ENCODE assay signal across 28 cellular contexts in genomic region chr2:79640001-79640400, GRCh38.
DNase-seq lines count a peak whose midpoint lies in the region; ATAC-seq and TF ChIP-seq lines count a peak whose summit lies in the region.
"Had no signal": no experiment of that assay in that cellular context is flagged by ENCODE, and none has a peak within 500 bp of the region (broad histone marks: within the 10 kb centered on the region; RNA-seq: fewer than 3 reads in every experiment).

No MANE protein-coding gene starts in this region.

- H3K79me1 ChIP-seq in H9 (ENCODE audit: insufficient read depth, low read depth, low read length, poor library complexity, severe bottlenecking) = no peaks in the 10 kb centered on the region
- no peaks in the 10 kb centered on the region for H3K79me1 ChIP-seq in mesendoderm (ENCODE audit: low read length)

- H3K4me2 ChIP-seq in H9 (ENCODE audit: insufficient read depth, insufficient read length, low read length) (peak overlapping the region; percentile 35), mesendoderm (ENCODE audit: low read length) (no peak overlapping the region)
- H3K4me2 ChIP-seq: PC-9 had no signal

- H3K36me3 Mint-ChIP-seq in H9 (ENCODE audit: insufficient read depth in 1 of 3, low read depth in 3 of 3) (peaks cover 0 to under 1% (median 0%) of the 10 kb centered on the region in 3 experiments; a peak in 1 of 7 replicates), glutamatergic neuron (ENCODE audit: unreplicated experiment) (no peaks in the 10 kb centered on the region)
- H3K36me3 Mint-ChIP-seq: CD14-positive monocyte; CD8-positive, alpha-beta memory T cell had no signal

- H3K4me3 Mint-ChIP-seq in H9 (peak overlapping the region; percentile 4 to 51; a peak in 3 of 5 replicates), glutamatergic neuron (ENCODE audit: unreplicated experiment) (no peak overlapping the region)
- H3K4me3 Mint-ChIP-seq: CD14-positive monocyte; CD8-positive, alpha-beta memory T cell had no signal

- H3K27ac ChIP-seq in H9 (ENCODE audit: insufficient read length, low read depth, low read length) (peak overlapping the region; percentile 3), mesendoderm (ENCODE audit: low read depth, low read length) (no peak overlapping the region), A673 (ENCODE audit: low read depth, low read length, poor library complexity, severe bottlenecking) (no peak overlapping the region)
- H3K27ac ChIP-seq: PC-9, SJCRH30 had no signal

- TF ChIP-seq CTCF in H9 (conservative IDR thresholded peaks at IDR 0.05) (no peak), glutamatergic neuron (IDR thresholded peaks at IDR 0.05; ENCODE audit: partially characterized antibody, unreplicated experiment) (no peak), A673 (conservative IDR thresholded peaks at IDR 0.05; ENCODE audit: low read depth, low read length) (no peak)

- no peak overlapping the region for H3T11ph ChIP-seq in H9 (ENCODE audit: low read length)

- no peak overlapping the region for H3K4me3 ChIP-seq in NT2/D1 (ENCODE audit: insufficient read length, low read depth)
- H3K4me3 ChIP-seq in mesendoderm (ENCODE audit: low read length) = no peak overlapping the region
- no peak overlapping the region for H3K4me3 ChIP-seq in A673 (ENCODE audit: low read depth, low read length, poor library complexity, severe bottlenecking)
- H3K4me3 ChIP-seq: MG63, PC-9, SJCRH30 had no signal

- H3K14ac ChIP-seq in H9 (ENCODE audit: insufficient read depth, low read length) = no peak overlapping the region

- no peak overlapping the region for H4K91ac ChIP-seq in H9 (ENCODE audit: insufficient read length, low read depth, low read length)

- CTCF ChIA-PET in A673 (lab: Charles Lee) = no interaction called here

- no peak overlapping the region for H2BK20ac ChIP-seq in H9 (ENCODE audit: low read depth, low read length, poor library complexity, severe bottlenecking)

- no peaks in the 10 kb centered on the region for H3K79me2 ChIP-seq in H9 (ENCODE audit: insufficient read depth, low read length)
- H3K79me2 ChIP-seq in mesendoderm (ENCODE audit: control insufficient read depth, insufficient read depth, low read length) = no peaks in the 10 kb centered on the region

- H3K18ac ChIP-seq in H9 (ENCODE audit: insufficient read length, low read depth, low read length) = no peak overlapping the region
- no peak overlapping the region for H3K18ac ChIP-seq in mesendoderm (ENCODE audit: low read length)

- ATAC-seq in GM18517 (IDR thresholded peaks at IDR 0.05; ENCODE audit: unreplicated experiment) (no peak), HG02642 (IDR thresholded peaks at IDR 0.05; ENCODE audit: poor library complexity, unreplicated experiment) (no peak)
- ATAC-seq: Right ventricle myocardium inferior, SK-N-SH treated with all-trans-retinoic acid at 6 μM for 48 hours had no signal

- no peak overlapping the region for H3K4ac ChIP-seq in H9 (ENCODE audit: low read depth, low read length)
- no peak overlapping the region for H3K4ac ChIP-seq in mesendoderm (ENCODE audit: low read depth, low read length)

- H3K4me1 Mint-ChIP-seq in H9 (peaks cover 27 to 28% of the 10 kb centered on the region in 2 experiments), glutamatergic neuron (ENCODE audit: low read depth, unreplicated experiment) (peaks cover 5% of the 10 kb centered on the region)
- H3K4me1 Mint-ChIP-seq: CD14-positive monocyte; CD8-positive, alpha-beta memory T cell had no signal

- intact Hi-C loops in A673 (cut with micrococcal nuclease; ENCODE audit: unreplicated experiment) = no loop called here

- H3K27me3 ChIP-seq in H9 (ENCODE audit: insufficient read depth, low read length) (no peaks in the 10 kb centered on the region), NT2/D1 (ENCODE audit: insufficient read depth, insufficient read length) (no peaks in the 10 kb centered on the region), mesendoderm (ENCODE audit: insufficient read depth, low read length, poor library complexity) (no peaks in the 10 kb centered on the region), A673 (replicated peaks; ENCODE audit: insufficient read depth, low read depth, low read length, poor library complexity) (no peaks in the 10 kb centered on the region)
- H3K27me3 ChIP-seq: BE2C, MG63 had no signal

- H2BK120ac ChIP-seq in H9 (ENCODE audit: low read depth, low read length, poor library complexity, severe bottlenecking) = no peak overlapping the region
- no peak overlapping the region for H2BK120ac ChIP-seq in mesendoderm (ENCODE audit: low read depth, low read length)

- no peak overlapping the region for H2AK5ac ChIP-seq in H9 (ENCODE audit: insufficient read length, low read length)
- H2AK5ac ChIP-seq in mesendoderm (ENCODE audit: low read length) = no peak overlapping the region

- H2BK15ac ChIP-seq in H9 (ENCODE audit: low read depth, low read length) = no peak overlapping the region
- no peak overlapping the region for H2BK15ac ChIP-seq in mesendoderm (replicated peaks; ENCODE audit: low read depth)

- POLR2A ChIA-PET in A673 (lab: Charles Lee; ENCODE audit: low non-redundant PET) = no interaction called here

- no CpG with 5 or more reads among the region's 2 CpGs for WGBS in H9 (ENCODE audit: extremely low coverage, insufficient read length, low lambda C conversion rate)
- no CpG with 5 or more reads among the region's 2 CpGs for WGBS in mesendoderm (ENCODE audit: extremely low coverage, insufficient coverage, low lambda C conversion rate)

- H3K23me2 ChIP-seq in H9 (ENCODE audit: insufficient read length, low read depth, low read length, poor library complexity, severe bottlenecking) = no peaks in the 10 kb centered on the region

- H3K4me1 ChIP-seq in H9 (ENCODE audit: insufficient read depth, low read length) = peaks cover 2% of the 10 kb centered on the region; the same call in 1 of the 2 replicates
- H3K4me1 ChIP-seq in NT2/D1 (ENCODE audit: insufficient read depth, insufficient read length) = no peaks in the 10 kb centered on the region
- H3K4me1 ChIP-seq in mesendoderm (ENCODE audit: control insufficient read depth, low read depth, low read length) = no peaks in the 10 kb centered on the region
- H3K4me1 ChIP-seq in A673 (ENCODE audit: insufficient read depth, low read length, poor library complexity, severe bottlenecking) = no peaks in the 10 kb centered on the region
- H3K4me1 ChIP-seq: SJCRH30 had no signal

- no peak overlapping the region for H4K8ac ChIP-seq in H9 (replicated peaks; ENCODE audit: insufficient read length, low read depth, low read length)
- no peak overlapping the region for H4K8ac ChIP-seq in mesendoderm (ENCODE audit: low read depth, low read length)

- H2BK12ac ChIP-seq in H9 (ENCODE audit: insufficient read length, low read depth, low read length) = no peak overlapping the region

- DNase-seq in H9 (no peak), NT2/D1 (ENCODE audit: low read depth, low spot score) (peak; percentile 57), iPS DF 4.7 (ENCODE audit: extremely low read depth, low spot score) (peak; percentile 53), mesendoderm (peak; percentile 14), glutamatergic neuron (no peak), A673 (ENCODE audit: low spot score) (no peak)
- DNase-seq: ACHN; BE2C; CD8-positive, alpha-beta memory T cell; DMS 273 treated with DMSO at 0.1 percent for 48 hours; DMS79 treated with DMSO at 0.1 percent for 48 hours; GOT3; IMR-90; KG1; MG63; NCI-H2029; NCI-H2171; NCI-H345; NCI-H524; NCI-H82; NK-92 treated with Interleukin-12 subunit alpha and Interleukin-12 subunit beta, amount 100 ng/mL, for 24 hours; PC-9; SJCRH30 had no signal

- H2AFZ ChIP-seq in H9 (ENCODE audit: low read length) = no peak overlapping the region
- H2AFZ ChIP-seq: PC-9 had no signal

- no peaks in the 10 kb centered on the region for H3K9me3 ChIP-seq in H9 (ENCODE audit: control insufficient read depth, low read depth, low read length)
- no peaks in the 10 kb centered on the region for H3K9me3 ChIP-seq in NT2/D1 (ENCODE audit: insufficient read depth, low read length)
- no peaks in the 10 kb centered on the region for H3K9me3 ChIP-seq in A673 (ENCODE audit: low read depth, low read length, poor library complexity, severe bottlenecking)
- H3K9me3 ChIP-seq: BE2C, MG63, SJCRH30 had no signal

- H3K9ac ChIP-seq in H9 (ENCODE audit: extremely low read depth, insufficient read length, low read length) = no peak overlapping the region
- no peak overlapping the region for H3K9ac ChIP-seq in NT2/D1 (ENCODE audit: insufficient read length, low read depth)
- no peak overlapping the region for H3K9ac ChIP-seq in mesendoderm (ENCODE audit: low read length)

- BruUV-seq in A673 (replicated peaks; lab: Mats Ljungman, UMichigan) = no TSS peak

- H3K56ac ChIP-seq in H9 (ENCODE audit: insufficient read length, low read depth, low read length) (no peak overlapping the region), mesendoderm (ENCODE audit: low read length) (no peak overlapping the region)

- peaks cover 0 to 3% of the 10 kb centered on the region in 2 experiments; a peak in 1 of 5 replicates for H3K9me3 Mint-ChIP-seq in H9
- H3K9me3 Mint-ChIP-seq in glutamatergic neuron (ENCODE audit: unreplicated experiment) = no peaks in the 10 kb centered on the region

- no peaks in the 10 kb centered on the region for H3K27me3 Mint-ChIP-seq in H9 (ENCODE audit: low read depth)
- H3K27me3 Mint-ChIP-seq in glutamatergic neuron (ENCODE audit: unreplicated experiment) = no peaks in the 10 kb centered on the region

- H3K23ac ChIP-seq in H9 (ENCODE audit: insufficient read length, low read depth, low read length) = no peak overlapping the region
- H3K23ac ChIP-seq in mesendoderm (ENCODE audit: low read length) = no peak overlapping the region

- H3K27ac Mint-ChIP-seq in H9 = peak overlapping the region in 2 of 3 experiments; percentile 6 to 97; a peak in 5 of 7 replicates
- no peak overlapping the region for H3K27ac Mint-ChIP-seq in glutamatergic neuron (ENCODE audit: unreplicated experiment)
- H3K27ac Mint-ChIP-seq: CD14-positive monocyte; CD8-positive, alpha-beta memory T cell had no signal

- no peaks in the 10 kb centered on the region for H3K36me3 ChIP-seq in NT2/D1 (ENCODE audit: insufficient read depth, insufficient read length, low read length)
- no peaks in the 10 kb centered on the region for H3K36me3 ChIP-seq in mesendoderm (ENCODE audit: control insufficient read depth, insufficient read depth, low read length)
- H3K36me3 ChIP-seq in A673 (ENCODE audit: insufficient read depth, low read length, poor library complexity, severe bottlenecking) = no peaks in the 10 kb centered on the region
- H3K36me3 ChIP-seq: BE2C, MG63, SJCRH30 had no signal

- H2BK5ac ChIP-seq in H9 (ENCODE audit: insufficient read length, low read length) (no peak overlapping the region), mesendoderm (ENCODE audit: low read length) (no peak overlapping the region)

- H4K20me1 ChIP-seq in H9 (ENCODE audit: control insufficient read depth, insufficient read depth, insufficient read length) = no peaks in the 10 kb centered on the region

- H4K5ac ChIP-seq in H9 (ENCODE audit: insufficient read length, low read depth, low read length) (no peak overlapping the region), mesendoderm (ENCODE audit: low read length) (no peak overlapping the region)

Comparison
In these comparisons a context has a peak if more than half of its experiments do, and no peak if none do; other contexts are left out.
1. DNase-seq: peak in NT2/D1 (single experiment), iPS DF 4.7 (single experiment) and mesendoderm (single experiment); none in H9 (single experiment), glutamatergic neuron (single experiment) and A673 (single experiment).